In the genomic region with DNA sequence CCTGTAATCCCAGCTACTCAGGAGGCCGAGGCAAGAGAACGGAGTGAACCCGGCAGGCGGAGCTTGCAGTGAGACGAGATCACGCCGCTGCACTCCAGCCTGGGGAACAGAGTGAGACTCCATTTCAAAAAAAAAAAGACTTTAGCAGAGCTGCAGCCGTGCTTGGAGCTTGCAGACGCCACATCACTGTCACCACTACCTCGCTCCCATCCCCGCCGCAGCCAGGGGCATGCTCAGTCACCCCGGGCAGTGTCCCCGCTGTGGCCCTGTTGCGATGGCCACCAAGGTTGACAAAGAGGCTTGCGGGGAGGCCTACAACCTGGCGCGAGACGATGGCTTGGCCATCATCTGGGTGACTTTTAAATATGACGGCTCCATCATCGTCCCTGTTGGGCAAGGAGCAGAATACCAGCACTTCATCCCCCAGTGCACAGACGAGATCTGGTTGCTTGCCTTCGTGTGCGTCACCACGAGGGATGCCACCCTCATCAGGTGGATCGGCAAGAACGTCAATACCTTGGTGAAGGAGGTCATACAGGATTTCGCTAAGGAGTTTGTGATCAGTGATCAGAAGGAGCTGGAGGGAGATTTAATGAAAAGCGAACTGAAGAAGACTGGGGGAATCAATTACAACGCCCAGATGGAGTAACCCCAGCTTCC, we compare ENCODE assay signal across 23 cellular contexts.
"Had no signal": no experiment of that assay in that cellular context is flagged by ENCODE, and none has a peak within 500 bp of the region (broad histone marks: within the 10 kb centered on the region; RNA-seq: fewer than 3 reads in every experiment).

No MANE protein-coding gene starts in this region.

- H3K4me2 ChIP-seq: neural progenitor cell had no signal

- H3K27me3 ChIP-seq: dorsolateral prefrontal cortex, gastrocnemius medialis, neural progenitor cell, ovary, sigmoid colon, tibial nerve, upper lobe of right lung, uterus had no signal

- H3K36me3 ChIP-seq: gastrocnemius medialis, neural progenitor cell, ovary, sigmoid colon, thoracic aorta, tibial nerve, upper lobe of right lung, uterus had no signal

- H3K4me3 ChIP-seq: dorsolateral prefrontal cortex, gastrocnemius medialis, neural progenitor cell, ovary, psoas muscle, sigmoid colon, thoracic aorta, tibial nerve, upper lobe of right lung, uterus had no signal

- H3K9ac ChIP-seq: neural progenitor cell had no signal

- H3K27ac ChIP-seq: dorsolateral prefrontal cortex, epithelial cell of prostate, gastrocnemius medialis, neural progenitor cell, ovary, psoas muscle, sigmoid colon, thoracic aorta, tibial nerve, upper lobe of right lung, uterus had no signal

- H3K4me1 ChIP-seq: gastrocnemius medialis, neural progenitor cell, psoas muscle, sigmoid colon, tibial nerve, upper lobe of right lung, uterus had no signal

- H3K9me3 ChIP-seq: gastrocnemius medialis, ovary, psoas muscle, sigmoid colon, thoracic aorta, tibial nerve, upper lobe of right lung, uterus had no signal

- FAIRE-seq: kidney had no signal

- DNase-seq: dorsolateral prefrontal cortex; effector CD8-positive, alpha-beta T cell; endodermal cell; foreskin fibroblast; gastrocnemius medialis; head of caudate nucleus; kidney; mesenchymal stem cell; midbrain; naive thymus-derived CD4-positive, alpha-beta T cell; nucleus accumbens; ovary; psoas muscle; right cardiac atrium; sigmoid colon; stimulated activated CD4-positive, alpha-beta T cell treated with anti-CD3 and anti-CD28 coated beads, Interleukin-2, amount 100 ng/mL, for 48 hours; stimulated activated naive B cell treated with anti-CD40 and anti-IgM and Interleukin-4, amounts not matched to agents 10 μg/mL and 1 μg/mL and 100 μg/mL, for 72 hours; upper lobe of right lung; uterus had no signal
